Comparison of ENCODE assay signal across 8 cellular contexts in the genomic region with DNA sequence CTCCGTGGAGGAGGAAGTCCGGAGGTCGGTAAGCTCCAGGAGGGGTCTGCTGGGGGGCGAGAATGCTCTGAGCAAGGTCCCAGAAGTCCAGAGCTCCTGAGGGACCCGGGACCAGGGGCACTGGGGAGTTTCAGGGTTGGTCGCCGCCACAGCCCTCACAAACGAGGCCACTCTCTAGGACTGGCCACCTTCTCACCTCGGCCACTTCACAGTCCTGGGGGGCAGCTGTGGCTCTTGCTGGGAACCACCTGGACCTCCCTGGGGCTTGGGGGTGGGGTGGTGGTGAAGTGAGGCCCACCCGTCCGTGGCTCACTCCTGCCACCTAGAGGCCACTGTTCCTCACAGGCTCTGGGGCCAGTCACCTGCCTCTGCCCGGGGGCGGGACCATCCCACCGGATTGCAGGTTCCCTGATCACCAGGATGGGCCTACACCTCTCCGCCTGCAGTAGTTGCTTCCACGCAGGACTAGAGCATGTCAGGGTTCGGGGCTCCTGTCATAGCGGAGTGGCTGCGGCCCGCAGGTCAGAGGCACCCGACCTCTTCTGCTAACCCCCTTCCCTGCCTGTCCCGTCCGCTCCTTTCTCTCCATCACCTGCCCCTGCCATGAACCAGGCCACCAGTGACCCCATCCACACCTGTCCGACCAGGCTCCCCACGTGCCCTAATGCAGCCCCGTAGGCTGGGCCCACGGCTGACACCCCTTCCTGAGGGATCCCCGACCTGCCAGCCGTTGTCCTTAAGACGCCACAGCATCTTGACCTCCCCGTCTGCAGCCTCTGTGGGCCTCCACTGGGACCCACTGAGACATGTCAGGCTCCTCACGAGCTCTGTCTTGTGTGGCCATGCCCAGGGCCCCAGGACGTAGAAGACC. TPM values are rescaled to one million over a fixed set of nuclear protein-coding genes. Genes with fewer than 3 reads are reported as not detected.
DNase-seq lines count a peak whose midpoint lies in the region; ATAC-seq and TF ChIP-seq lines count a peak whose summit lies in the region.

No MANE protein-coding gene starts in this region.

- DNase-seq in DMS53 treated with DMSO at 0.1 percent for 48 hours (lab: John Stamatoyannopoulos, UW; ENCODE audit: unreplicated experiment) = peak; percentile 58
- peak in 1 of 2 experiments; percentile 61 for DNase-seq in HL-60 (ENCODE audit: low read depth in 1 of 2, low spot score in 1 of 2)
- peak; percentile 67 for DNase-seq in OCI-M1 (lab: John Stamatoyannopoulos, UW)
- peak; percentile 81 for DNase-seq in activated T-cell treated with anti-CD3 and anti-CD28 coated beads, Interleukin-2, amount 50 U/mL, for 1 hour
- no peak for DNase-seq in esophagus squamous epithelium (lab: John Stamatoyannopoulos, UW)
- DNase-seq in nucleus accumbens (lab: John Stamatoyannopoulos, UW) = peak in 38 of 56 donors; percentile 6 to 72 (median 23)
- DNase-seq in testis = peak; percentile 79

- no peak for ATAC-seq in HG03521 (IDR thresholded peaks at IDR 0.05; ENCODE audit: unreplicated experiment)

- H3K27ac ChIP-seq in HL-60 (replicated peaks) (no peak overlapping the region), esophagus squamous epithelium (peak overlapping the region; percentile 28 to 83 (median 60)), testis (no peak overlapping the region)

- H3K27me3 ChIP-seq in HL-60 (ENCODE audit: insufficient read depth, poor library complexity, severe bottlenecking) (no peaks in the 10 kb centered on the region), esophagus squamous epithelium (peaks cover 0 to 44% (median 2%) of the 10 kb centered on the region in 4 donors), testis (no peaks in the 10 kb centered on the region)

- 23 to 52% methylated on average over 15 to 18 of the region's 33 CpGs for WGBS in esophagus squamous epithelium, 2 donors
- WGBS in testis, 2 donors = 53 to 71% methylated on average over 19 to 33 of the region's 33 CpGs

- TF ChIP-seq POLR2A in esophagus squamous epithelium (IDR thresholded peaks at IDR 0.05) (no peak), testis (IDR thresholded peaks at IDR 0.05) (no peak)

- H3K4me1 ChIP-seq in esophagus squamous epithelium (peaks cover 35 to 63% (median 48%) of the 10 kb centered on the region in 3 donors), testis (peaks cover 12% of the 10 kb centered on the region)

- H3K36me3 ChIP-seq in esophagus squamous epithelium (no peaks in the 10 kb centered on the region), testis (ENCODE audit: low read depth, missing control alignments) (no peaks in the 10 kb centered on the region)

- H3K4me3 ChIP-seq in HL-60 (replicated peaks; ENCODE audit: insufficient read depth, low read length) (no peak overlapping the region), esophagus squamous epithelium (peak overlapping the region in 2 of 4 donors; percentile 26 to 49), testis (no peak overlapping the region)

- peak; percentile 68 for TF ChIP-seq CTCF in HL-60 (IDR thresholded peaks at IDR 0.05; ENCODE audit: insufficient read depth, low read length)
- TF ChIP-seq CTCF in esophagus squamous epithelium (IDR thresholded peaks at IDR 0.05) = peak; percentile 74 to 89 (median 81)
- peak; percentile 50 to 75 (median 67) for TF ChIP-seq CTCF in testis (IDR thresholded peaks at IDR 0.05)

- H3K9me3 ChIP-seq in esophagus squamous epithelium (no peaks in the 10 kb centered on the region), testis (no peaks in the 10 kb centered on the region)

- intact Hi-C loops in esophagus squamous epithelium (cut with DNase I) = no loop called here
- intact Hi-C loops in testis (cut with DNase I; ENCODE audit: low total_unique reads) = no loop called here

RNA-seq across cellular contexts. Expression of a gene that starts 5.1 kb away (rescaled TPM):
- 10 to 100 TPM in 2 of 4 donors, 1 to 10 TPM in 2; 1.8 to 25.2 (median 8.9) TPM for total RNA-seq in esophagus squamous epithelium
- total RNA-seq in testis = 100 to 1,000 TPM in 1 of 2 donors, 10 to 100 TPM in 1; 94.5 to 126 TPM
- polyA plus RNA-seq in testis (ENCODE audit: insufficient read depth, low read depth, low replicate concordance) = 171 TPM

RNA-seq across cellular contexts. Expression of a gene that starts 8.4 kb away (rescaled TPM):
- total RNA-seq in esophagus squamous epithelium = 1 to 10 TPM; 1.3 to 4.5 (median 3.9) TPM
- 10 to 100 TPM in 1 of 2 donors, 1 to 10 TPM in 1; 6.1 to 17.1 TPM for total RNA-seq in testis
- 7.9 TPM for polyA plus RNA-seq in testis (ENCODE audit: insufficient read depth, low read depth, low replicate concordance)

RNA-seq across cellular contexts. Expression of a gene that starts 21.5 kb away (rescaled TPM):
- total RNA-seq in esophagus squamous epithelium (10 to 100 TPM in 3 of 4 donors, 1 to 10 TPM in 1; 7.4 to 14.4 (median 11.0) TPM), testis (10 to 100 TPM in 1 of 2 donors, 1 to 10 TPM in 1; 4.4 to 10.4 TPM)
- polyA plus RNA-seq in testis (ENCODE audit: insufficient read depth, low read depth, low replicate concordance) = 7.3 TPM

RNA-seq across cellular contexts. Expression of a gene that starts 21.9 kb away (rescaled TPM):
- total RNA-seq in esophagus squamous epithelium (under 1 TPM in 3 of 4 donors, not detected in 1; 0.26 to 0.57 (median 0.57) TPM), testis (1 to 10 TPM; 4.5 to 8.3 TPM)
- 2.9 TPM for polyA plus RNA-seq in testis (ENCODE audit: insufficient read depth, low read depth, low replicate concordance)

RNA-seq across cellular contexts. Expression of a gene that starts 22.0 kb away (rescaled TPM):
- total RNA-seq in esophagus squamous epithelium (under 1 TPM in 3 of 4 donors, not detected in 1; 0.34 to 0.91 (median 0.76) TPM), testis (1 to 10 TPM; 6.0 to 7.7 TPM)
- 9.4 TPM for polyA plus RNA-seq in testis (ENCODE audit: insufficient read depth, low read depth, low replicate concordance)

Comparison
In these comparisons a context has a peak if more than half of its experiments do, and no peak if none do; other contexts are left out.
1. H3K27ac ChIP-seq: peak in esophagus squamous epithelium (4 of 4); none in HL-60 (single experiment) and testis (0 of 2).
2. Peak in every context shown above with its lines, with median percentiles within 50 percentile points of each other: CTCF ChIP-seq.